In the genomic region with DNA sequence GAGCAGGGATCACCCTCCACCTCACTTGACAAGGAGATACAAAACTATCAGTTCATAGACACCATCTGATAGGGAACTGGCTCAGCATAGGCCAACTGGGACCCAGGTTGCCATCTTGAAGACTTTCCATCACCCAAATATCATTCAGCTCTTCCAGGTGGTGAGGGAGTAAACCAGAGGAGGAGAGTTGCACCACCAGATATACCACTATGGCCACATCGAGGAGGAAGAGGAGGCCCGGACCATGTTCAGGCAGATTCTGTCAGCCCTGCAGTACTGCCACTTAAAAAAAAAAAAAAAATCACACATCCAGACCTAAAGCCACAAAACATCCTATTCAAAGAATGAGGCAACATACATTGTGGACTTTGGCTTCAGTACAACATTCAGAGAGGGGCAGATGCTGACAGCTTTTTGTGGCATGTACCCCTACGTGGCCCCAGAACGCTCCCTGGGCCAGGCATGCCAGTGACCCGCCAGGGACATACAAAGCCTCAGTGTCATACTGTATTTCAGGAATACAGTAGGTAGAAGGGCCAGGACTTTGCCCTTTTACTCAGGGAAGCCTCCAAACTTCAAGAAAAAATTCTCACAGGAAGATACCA, we compare ENCODE assay signal across 19 cellular contexts. TPM values are rescaled to one million over a fixed set of nuclear protein-coding genes. Genes with fewer than 3 reads are reported as not detected.
A peak's percentile ranks its signal among the peaks of the same experiment; 100 is the strongest.
DNase-seq lines count a peak whose midpoint lies in the region; ATAC-seq and TF ChIP-seq lines count a peak whose summit lies in the region.
"Had no signal": no experiment of that assay in that cellular context is flagged by ENCODE, and none has a peak within 500 bp of the region (broad histone marks: within the 10 kb centered on the region; RNA-seq: fewer than 3 reads in every experiment).

No MANE protein-coding gene starts in this region.

- H3K4me1 ChIP-seq in Peyer's patch (peaks cover 0 to 13% (median 0%) of the 10 kb centered on the region in 4 donors), osteoblast (ENCODE audit: insufficient read depth, low read length) (peaks cover 25% of the 10 kb centered on the region), suprapubic skin (peaks cover 19% of the 10 kb centered on the region)

- no peak overlapping the region for H3K27ac ChIP-seq in Peyer's patch
- no peak overlapping the region for H3K27ac ChIP-seq in osteoblast (ENCODE audit: low read depth, low read length)
- H3K27ac ChIP-seq in suprapubic skin: no peak overlapping the region
- H3K27ac ChIP-seq: PC-9 had no signal

- TF ChIP-seq POLR2A in Peyer's patch (IDR thresholded peaks at IDR 0.05) (no peak), suprapubic skin (IDR thresholded peaks at IDR 0.05) (no peak)

- no peak overlapping the region for H3K4me3 Mint-ChIP-seq in T-helper 2 cell treated with Interferon-gamma antibody and Interleukin-4, amounts not matched to agents 5 μg/mL and 100 μg/mL, for 36 hours
- H3K4me3 Mint-ChIP-seq: CD8-positive, alpha-beta T cell had no signal

- H3K4me3 ChIP-seq in Peyer's patch (no peak overlapping the region), cardiac fibroblast (replicated peaks in 1 of 2; ENCODE audit: low read depth in 2 of 2, low read length in 2 of 2) (no peak overlapping the region), osteoblast (ENCODE audit: insufficient read depth, low read length) (no peak overlapping the region), suprapubic skin (no peak overlapping the region)
- H3K4me3 ChIP-seq: MG63, PC-9 had no signal

- H3K9me3 Mint-ChIP-seq in T-helper 2 cell treated with Interferon-gamma antibody and Interleukin-4, amounts not matched to agents 5 μg/mL and 100 μg/mL, for 36 hours: no peaks in the 10 kb centered on the region
- H3K9me3 Mint-ChIP-seq: CD8-positive, alpha-beta T cell had no signal

- no peaks in the 10 kb centered on the region for H3K27me3 Mint-ChIP-seq in T-helper 2 cell treated with Interferon-gamma antibody and Interleukin-4, amounts not matched to agents 5 μg/mL and 100 μg/mL, for 36 hours (ENCODE audit: low read depth)

- H3K4me1 Mint-ChIP-seq in T-helper 2 cell treated with Interferon-gamma antibody and Interleukin-4, amounts not matched to agents 5 μg/mL and 100 μg/mL, for 36 hours (ENCODE audit: low read depth): peaks cover 14% of the 10 kb centered on the region

- H4K20me1 ChIP-seq in osteoblast (ENCODE audit: insufficient read depth, low read length): no peaks in the 10 kb centered on the region

- DNase-seq in T-helper 2 cell treated with Interferon-gamma antibody and Interleukin-4, amounts not matched to agents 5 μg/mL and 100 μg/mL, for 36 hours (ENCODE audit: low spot score): no peak
- DNase-seq in T-helper 2 cell (no peak), Peyer's patch (peak in 2 of 3 donors; percentile 7 to 31), cardiac fibroblast (ENCODE audit: low read depth in 2 of 2) (peak; percentile 29 to 63), osteoblast (ENCODE audit: insufficient read length, low spot score, missing footprints) (peak; percentile 36), left lobe of liver (ENCODE audit: low spot score) (no peak), suprapubic skin (ENCODE audit: low spot score in 2 of 2) (no peak)
- DNase-seq: AML-193; C1 segment of cervical spinal cord; CD8-positive, alpha-beta T cell; GDM1; MG63; NCI-H1092; NCI-H1436; NCI-H187 treated with DMSO at 0.1 percent for 48 hours; NCI-H2107; PC-9; SIG-M5 had no signal

- no peak overlapping the region for H3K4me2 ChIP-seq in osteoblast (ENCODE audit: insufficient read depth, low read length)
- H3K4me2 ChIP-seq: PC-9 had no signal

- no peak for TF ChIP-seq EP300 in suprapubic skin (IDR thresholded peaks at IDR 0.05)

- H3K9me3 ChIP-seq in Peyer's patch (no peaks in the 10 kb centered on the region), osteoblast (ENCODE audit: low read depth, low read length) (no peaks in the 10 kb centered on the region), suprapubic skin (no peaks in the 10 kb centered on the region)
- H3K9me3 ChIP-seq: MG63 had no signal

- H3K36me3 ChIP-seq in Peyer's patch (no peaks in the 10 kb centered on the region), osteoblast (ENCODE audit: insufficient read depth, low read length) (peaks cover 6% of the 10 kb centered on the region), suprapubic skin (no peaks in the 10 kb centered on the region)

- 86% methylated on average over 5 of the region's 5 CpGs for WGBS in suprapubic skin

- H3K27ac Mint-ChIP-seq in T-helper 2 cell treated with Interferon-gamma antibody and Interleukin-4, amounts not matched to agents 5 μg/mL and 100 μg/mL, for 36 hours: peak overlapping the region; percentile 50
- H3K27ac Mint-ChIP-seq: CD8-positive, alpha-beta T cell had no signal

- H3K27me3 ChIP-seq in Peyer's patch (no peaks in the 10 kb centered on the region), osteoblast (ENCODE audit: insufficient read depth, low read length) (no peaks in the 10 kb centered on the region), suprapubic skin (no peaks in the 10 kb centered on the region)
- H3K27me3 ChIP-seq: MG63 had no signal

- peaks cover 19% of the 10 kb centered on the region for H3K36me3 Mint-ChIP-seq in T-helper 2 cell treated with Interferon-gamma antibody and Interleukin-4, amounts not matched to agents 5 μg/mL and 100 μg/mL, for 36 hours (ENCODE audit: low read depth)

- TF ChIP-seq CTCF in Peyer's patch (IDR thresholded peaks at IDR 0.05): no peak
- TF ChIP-seq CTCF in cardiac fibroblast (IDR thresholded peaks at IDR 0.05; ENCODE audit: low read depth, low read length): no peak
- no peak for TF ChIP-seq CTCF in osteoblast (IDR thresholded peaks at IDR 0.05; ENCODE audit: extremely low read depth, low read depth, low read length)
- no peak for TF ChIP-seq CTCF in suprapubic skin (IDR thresholded peaks at IDR 0.05)

- H2AFZ ChIP-seq in osteoblast (ENCODE audit: low read length): no peak overlapping the region
- H2AFZ ChIP-seq: PC-9 had no signal

- no peaks in the 10 kb centered on the region for H3K79me2 ChIP-seq in osteoblast (ENCODE audit: insufficient read depth, low read length)

- ATAC-seq in left lobe of liver: no peak
- ATAC-seq in HG02840 (IDR thresholded peaks at IDR 0.05; ENCODE audit: low FRiP score, unreplicated experiment): no peak
- ATAC-seq: CD8-positive, alpha-beta T cell had no signal

RNA-seq across cellular contexts. Expression of a gene that starts 18.4 kb away (rescaled TPM):
- 10 to 100 TPM; 23.9 to 42.2 (median 32.8) TPM for total RNA-seq in Peyer's patch
- total RNA-seq in osteoblast: 55.7 and 58.3 TPM in 2 replicates
- total RNA-seq in left lobe of liver: 64.2 TPM
- total RNA-seq in suprapubic skin: 10 to 100 TPM; 41.8 to 82.1 (median 77.5) TPM

RNA-seq across cellular contexts. Expression of a gene that starts 21.2 kb away (rescaled TPM):
- 10 to 100 TPM in 1 of 4 donors, 1 to 10 TPM in 3; 4.6 to 38.0 (median 7.7) TPM for total RNA-seq in Peyer's patch
- total RNA-seq in osteoblast: 3.2 and 6.2 TPM in 2 replicates
- 0.65 TPM for total RNA-seq in left lobe of liver
- 10 to 100 TPM in 2 of 4 donors, 1 to 10 TPM in 2; 4.9 to 23.2 (median 10.5) TPM for total RNA-seq in suprapubic skin

RNA-seq across cellular contexts. Expression of a gene that starts 52.9 kb away (rescaled TPM):
- total RNA-seq in Peyer's patch (10 to 100 TPM in 1 of 4 donors, 1 to 10 TPM in 3; 1.9 to 13.2 (median 3.6) TPM), osteoblast (3.5 and 4.3 TPM in 2 replicates), left lobe of liver (0.50 TPM), suprapubic skin (1 to 10 TPM; 2.5 to 6.1 (median 3.0) TPM)

Comparison
In these comparisons a context has a peak if more than half of its experiments do, and no peak if none do; other contexts are left out.
1. DNase-seq: peak in Peyer's patch (2 of 3), cardiac fibroblast (2 of 2) and osteoblast (single experiment); none in T-helper 2 cell treated with Interferon-gamma antibody and Interleukin-4, amounts not matched to agents 5 μg/mL and 100 μg/mL, for 36 hours (single experiment), T-helper 2 cell (0 of 5), left lobe of liver (single experiment) and suprapubic skin (0 of 2).